ENCODE assay signal across 9 cellular contexts in the genomic region with DNA sequence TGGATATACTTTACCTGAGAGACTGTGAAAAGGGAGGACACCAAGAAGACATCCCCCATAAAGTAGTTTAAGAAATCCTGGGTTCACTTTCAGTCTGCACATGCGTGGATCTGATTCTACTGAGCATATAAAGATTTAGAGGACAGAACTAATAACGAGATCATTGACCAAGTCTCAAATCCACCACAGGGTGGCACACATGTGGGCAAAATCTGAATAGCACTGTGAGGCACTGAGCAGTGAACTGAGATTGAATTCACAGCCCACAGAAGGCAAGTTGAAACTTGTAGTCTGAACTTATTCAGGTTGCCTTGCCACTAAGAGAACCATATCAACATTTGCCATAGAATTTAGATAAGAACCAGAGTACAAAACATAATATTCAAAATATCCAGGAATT.
A peak's percentile ranks its signal among the peaks of the same experiment; 100 is the strongest.
DNase-seq lines count a peak whose midpoint lies in the region; ATAC-seq and TF ChIP-seq lines count a peak whose summit lies in the region.
"Had no signal": no experiment of that assay in that cellular context is flagged by ENCODE, and none has a peak within 500 bp of the region (broad histone marks: within the 10 kb centered on the region; RNA-seq: fewer than 3 reads in every experiment).

No MANE protein-coding gene starts in this region.

- ATAC-seq in foreskin keratinocyte = peak; percentile 99
- peak; percentile 80 for ATAC-seq in sciatic nerve

- H3K9me3 ChIP-seq in cardiac muscle cell (ENCODE audit: low read depth) = no peaks in the 10 kb centered on the region
- H3K9me3 ChIP-seq in right atrium auricular region = no peaks in the 10 kb centered on the region

- H3K4me3 ChIP-seq in cardiac muscle cell (no peak overlapping the region), right atrium auricular region (no peak overlapping the region), H7 (ENCODE audit: insufficient read depth, low read depth, low read length) (no peak overlapping the region)

- no peaks in the 10 kb centered on the region for H3K27me3 ChIP-seq in cardiac muscle cell
- H3K27me3 ChIP-seq in right atrium auricular region = no peaks in the 10 kb centered on the region
- no peaks in the 10 kb centered on the region for H3K27me3 ChIP-seq in H7 (ENCODE audit: control insufficient read depth, insufficient read depth, low read length)
- no peaks in the 10 kb centered on the region for H3K27me3 ChIP-seq in foreskin keratinocyte

- H3K27ac ChIP-seq in cardiac muscle cell = no peak overlapping the region
- no peak overlapping the region for H3K27ac ChIP-seq in right atrium auricular region
- H3K27ac ChIP-seq in foreskin keratinocyte = no peak overlapping the region

- DNase-seq in cardiac muscle cell (ENCODE audit: low read depth in 1 of 2, low spot score in 1 of 2) (peak; percentile 4 to 57), right atrium auricular region (ENCODE audit: low spot score) (no peak), H7 (peak; percentile 2), M059J (ENCODE audit: low read depth) (peak; percentile 35), T1000 (lab: John Stamatoyannopoulos, UW) (peak; percentile 14), foreskin keratinocyte (peak; percentile 58 to 83), sciatic nerve (ENCODE audit: low spot score) (no peak), mesenteric fat pad (ENCODE audit: low spot score) (no peak)
- DNase-seq: activated naive CD8-positive, alpha-beta T cell treated with anti-CD3 and anti-CD28 coated beads, Interleukin-2, amount 10 ng/mL, durations not matched to agents 7 days and 5 days had no signal

- intact Hi-C loops in sciatic nerve (cut with DNase I) = no loop called here

- H3K4me1 ChIP-seq in cardiac muscle cell (ENCODE audit: low read depth) (no peaks in the 10 kb centered on the region), right atrium auricular region (no peaks in the 10 kb centered on the region), foreskin keratinocyte (no peaks in the 10 kb centered on the region)

- H3K36me3 ChIP-seq in cardiac muscle cell (no peaks in the 10 kb centered on the region), right atrium auricular region (no peaks in the 10 kb centered on the region), H7 (replicated peaks; ENCODE audit: control insufficient read depth, insufficient read depth, low read length) (no peaks in the 10 kb centered on the region)

- no peak for TF ChIP-seq CTCF in cardiac muscle cell (IDR thresholded peaks at IDR 0.05; ENCODE audit: low read depth, low read length)
- peak in 1 of 2 donors; percentile 52 for TF ChIP-seq CTCF in right atrium auricular region (IDR thresholded peaks at IDR 0.05)
- peak; percentile 84 for TF ChIP-seq CTCF in foreskin keratinocyte (conservative IDR thresholded peaks at IDR 0.05)

Comparison
In these comparisons a context has a peak if more than half of its experiments do, and no peak if none do; other contexts are left out.
1. DNase-seq: peak in cardiac muscle cell (2 of 2), H7 (single experiment), M059J (single experiment), T1000 (single experiment) and foreskin keratinocyte (2 of 2); none in right atrium auricular region (single experiment), sciatic nerve (single experiment) and mesenteric fat pad (single experiment).